14 cellular contexts compared by ENCODE assay signal in the genomic region with DNA sequence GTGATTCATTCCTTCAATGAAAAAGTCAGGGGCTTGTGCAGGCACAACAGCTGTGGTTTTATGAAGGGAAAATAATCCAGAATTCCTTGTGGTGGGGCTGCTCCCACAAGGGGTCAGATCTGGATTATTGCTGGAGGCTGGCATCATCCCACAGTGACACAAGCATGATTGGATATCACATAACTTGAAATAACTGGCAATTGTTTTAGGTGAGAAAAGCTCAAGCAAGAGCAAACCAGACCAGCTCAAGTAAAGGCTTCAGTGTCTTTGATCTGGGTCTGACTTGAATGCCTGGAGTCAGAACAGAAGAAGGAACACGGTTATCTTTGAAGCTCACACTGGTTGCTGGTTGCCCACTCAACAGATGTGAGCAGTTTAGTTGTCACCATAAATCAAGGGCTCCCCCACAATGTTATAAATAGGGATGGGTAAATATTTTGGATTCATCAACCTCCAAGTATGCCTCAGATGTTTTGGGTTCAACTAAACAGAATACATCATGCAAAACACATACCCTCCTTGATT. TPM values are rescaled to one million over a fixed set of nuclear protein-coding genes. Genes with fewer than 3 reads are reported as not detected.
A peak's percentile ranks its signal among the peaks of the same experiment; 100 is the strongest.
DNase-seq lines count a peak whose midpoint lies in the region; ATAC-seq and TF ChIP-seq lines count a peak whose summit lies in the region.
"Had no signal": no experiment of that assay in that cellular context is flagged by ENCODE, and none has a peak within 500 bp of the region (broad histone marks: within the 10 kb centered on the region; RNA-seq: fewer than 3 reads in every experiment).

No MANE protein-coding gene starts in this region.

- H3K36me3 ChIP-seq in fibroblast of lung (ENCODE audit: control insufficient read depth, insufficient read depth, low read length), result no peaks in the 10 kb centered on the region
- no peaks in the 10 kb centered on the region for H3K36me3 ChIP-seq in rectal smooth muscle tissue (ENCODE audit: control insufficient read depth, insufficient read depth, low read length)
- no peaks in the 10 kb centered on the region for H3K36me3 ChIP-seq in H7 (replicated peaks; ENCODE audit: control insufficient read depth, insufficient read depth, low read length)
- H3K36me3 ChIP-seq in aorta (ENCODE audit: control insufficient read depth in 1 of 2, insufficient read depth in 2 of 2, low read length in 1 of 2), result no peaks in the 10 kb centered on the region
- H3K36me3 ChIP-seq: BLaER1 treated with 17β-estradiol and CSF1 and Interleukin-3, amounts not matched to agents 10 nM and 100 nM had no signal

- H3K9me3 ChIP-seq in fibroblast of lung (ENCODE audit: control insufficient read depth, insufficient read depth, low read depth, low read length) (no peaks in the 10 kb centered on the region), aorta (ENCODE audit: control insufficient read depth, low read length) (no peaks in the 10 kb centered on the region)
- H3K9me3 ChIP-seq: BLaER1 treated with 17β-estradiol and CSF1 and Interleukin-3, amounts not matched to agents 10 nM and 100 nM had no signal

- no peak overlapping the region for H2AFZ ChIP-seq in fibroblast of lung (ENCODE audit: low read length)

- ATAC-seq in aorta (ENCODE audit: low FRiP score), result no peak

- no peak overlapping the region for H3K9ac ChIP-seq in fibroblast of lung (ENCODE audit: insufficient read depth, low read length)
- H3K9ac ChIP-seq in rectal smooth muscle tissue (ENCODE audit: low read length), result no peak overlapping the region
- H3K9ac ChIP-seq: BLaER1 treated with 17β-estradiol and CSF1 and Interleukin-3, amounts not matched to agents 10 nM and 100 nM had no signal

- WGBS in aorta, 2 donors, result 9 to 12% methylated on average over 1 of the region's 1 CpG

- H3K27me3 ChIP-seq in fibroblast of lung (ENCODE audit: control insufficient read depth, insufficient read depth, low read length) (no peaks in the 10 kb centered on the region), rectal smooth muscle tissue (ENCODE audit: control insufficient read depth, insufficient read depth, low read length) (no peaks in the 10 kb centered on the region), H7 (ENCODE audit: control insufficient read depth, insufficient read depth, low read length) (no peaks in the 10 kb centered on the region), aorta (ENCODE audit: control insufficient read depth in 1 of 2, insufficient read depth in 2 of 2, low read length in 1 of 2) (no peaks in the 10 kb centered on the region)
- H3K27me3 ChIP-seq: BLaER1 treated with 17β-estradiol and CSF1 and Interleukin-3, amounts not matched to agents 10 nM and 100 nM had no signal

- DNase-seq in NCI-H69 (lab: John Stamatoyannopoulos, UW) (peak; percentile 37), fibroblast of lung (ENCODE audit: low read depth in 2 of 2) (peak; percentile 63 to 91), H7 (no peak), aorta (no peak), D341Med (ENCODE audit: low spot score) (no peak)
- DNase-seq in stimulated activated naive CD4-positive, alpha-beta T cell (lab: John Stamatoyannopoulos, UW), result no peak
- DNase-seq: activated CD4-positive, alpha-beta T cell treated with anti-CD3 and anti-CD28 coated beads, Interleukin-2, amount 10 ng/mL, durations not matched to agents 24 days and 14 days; activated naive CD4-positive, alpha-beta T cell; dermis blood vessel endothelial cell; naive B cell; NCI-H524 treated with DMSO at 0.1 percent for 48 hours had no signal

- peak overlapping the region; percentile 4 for H3K4me2 ChIP-seq in fibroblast of lung (ENCODE audit: extremely low read depth, insufficient read depth, low read length)
- H3K4me2 ChIP-seq: BLaER1 treated with 17β-estradiol and CSF1 and Interleukin-3, amounts not matched to agents 10 nM and 100 nM had no signal

- H4K20me1 ChIP-seq in fibroblast of lung (ENCODE audit: control insufficient read depth, extremely low read depth, insufficient read depth, low read length), result no peaks in the 10 kb centered on the region
- H4K20me1 ChIP-seq: BLaER1 treated with 17β-estradiol and CSF1 and Interleukin-3, amounts not matched to agents 10 nM and 100 nM had no signal

- intact Hi-C loops in aorta (cut with DNase I), result no loop called here

- no peaks in the 10 kb centered on the region for H3K79me2 ChIP-seq in fibroblast of lung (ENCODE audit: control insufficient read depth, insufficient read depth, low read length)

- no peak overlapping the region for H3K4me3 ChIP-seq in fibroblast of lung (replicated peaks in 1 of 4; ENCODE audit: control extremely low read depth in 1 of 4, insufficient read depth in 1 of 4, low read depth in 3 of 4, low read length in 4 of 4)
- H3K4me3 ChIP-seq in rectal smooth muscle tissue (ENCODE audit: low read length), result no peak overlapping the region
- no peak overlapping the region for H3K4me3 ChIP-seq in H7 (ENCODE audit: insufficient read depth, low read depth, low read length)
- H3K4me3 ChIP-seq in aorta (ENCODE audit: low read length in 2 of 2), result no peak overlapping the region
- H3K4me3 ChIP-seq: BLaER1 treated with 17β-estradiol and CSF1 and Interleukin-3, amounts not matched to agents 10 nM and 100 nM had no signal

- TF ChIP-seq CTCF in C4-2B (conservative IDR thresholded peaks at IDR 0.05) (no peak), fibroblast of lung (conservative IDR thresholded peaks at IDR 0.05 in 1 of 2, IDR thresholded peaks at IDR 0.05 in 1 of 2; ENCODE audit: low read depth in 1 of 2, low read length in 2 of 2) (no peak)

- H3K27ac ChIP-seq in C4-2B, result peak overlapping the region; percentile 44; the same call in 1 of the 2 replicates
- H3K27ac ChIP-seq in fibroblast of lung (ENCODE audit: insufficient read depth, low read length), result peak overlapping the region; percentile 64
- peak overlapping the region; percentile 73 for H3K27ac ChIP-seq in rectal smooth muscle tissue (ENCODE audit: low read depth, low read length)
- no peak overlapping the region for H3K27ac ChIP-seq in aorta (ENCODE audit: low read depth in 1 of 2, low read length in 2 of 2)
- H3K27ac ChIP-seq: BLaER1 treated with 17β-estradiol and CSF1 and Interleukin-3, amounts not matched to agents 10 nM and 100 nM had no signal

- H3K4me1 ChIP-seq in fibroblast of lung (ENCODE audit: control insufficient read depth, extremely low read depth, insufficient read depth, low read length), result peaks cover 12% of the 10 kb centered on the region
- H3K4me1 ChIP-seq in rectal smooth muscle tissue (ENCODE audit: control insufficient read depth, insufficient read depth, low read length), result peaks cover 27% of the 10 kb centered on the region
- peaks cover 2 to 8% of the 10 kb centered on the region in 2 donors for H3K4me1 ChIP-seq in aorta (ENCODE audit: control insufficient read depth in 1 of 2, insufficient read depth in 2 of 2, low read length in 2 of 2)
- H3K4me1 ChIP-seq: BLaER1 treated with 17β-estradiol and CSF1 and Interleukin-3, amounts not matched to agents 10 nM and 100 nM had no signal

RNA-seq across cellular contexts. Expression of a gene that starts 3.1 kb away (rescaled TPM):
- total RNA-seq in fibroblast of lung (under 0.01 and 0.17 TPM in 2 replicates), aorta (under 1 TPM; 0.52 to 0.75 TPM)
- polyA plus RNA-seq in fibroblast of lung (0.11 and 0.20 TPM in 2 replicates), aorta (under 1 TPM in 1 of 2 donors, not detected in 1; 0.08 TPM)
- 0.21 TPM in 1 of 2 replicates, not detected in the other for polyA plus RNA-seq in fibroblast of lung (2012)
- not detected in 2 replicates for polyA minus RNA-seq in fibroblast of lung (ENCODE audit: low replicate concordance)
- total RNA-seq in H7 (2014; rRNA removed; shearing (Covaris generic)), result 1.7 TPM in 1 of 2 replicates, not detected in the other
- total RNA-seq: activated CD4-positive, alpha-beta T cell treated with anti-CD3 and anti-CD28 coated beads, Interleukin-2, amount 10 ng/mL, durations not matched to agents 24 days and 14 days had no signal

RNA-seq across cellular contexts. Expression of a gene that starts 48.2 kb away (rescaled TPM):
- total RNA-seq in fibroblast of lung (33.4 and 81.9 TPM in 2 replicates), aorta (100 to 1,000 TPM in 1 of 2 donors, 10 to 100 TPM in 1; 40.9 to 125 TPM)
- polyA plus RNA-seq in fibroblast of lung (136 and 336 TPM in 2 replicates), aorta (1 to 10 TPM; 6.6 to 8.6 TPM)
- polyA plus RNA-seq in fibroblast of lung (2012), result 149 and 327 TPM in 2 replicates
- 267 and 542 TPM in 2 replicates for polyA minus RNA-seq in fibroblast of lung (ENCODE audit: low replicate concordance)
- 0.44 and 0.45 TPM in 2 replicates for total RNA-seq in H7 (2014; rRNA removed; shearing (Covaris generic))

Comparison
In these comparisons a context has a peak if more than half of its experiments do, and no peak if none do; other contexts are left out.
1. H3K27ac ChIP-seq: peak in C4-2B (single experiment), fibroblast of lung (single experiment) and rectal smooth muscle tissue (single experiment); none in aorta (0 of 2).
2. DNase-seq: peak in NCI-H69 (single experiment) and fibroblast of lung (2 of 2); none in H7 (single experiment), stimulated activated naive CD4-positive, alpha-beta T cell (0 of 6), aorta (0 of 2) and D341Med (single experiment).
3. RNA of a gene that starts 48.2 kb away (total RNA-seq): 40.9 to 125 TPM in aorta and 33.4 to 81.9 TPM in fibroblast of lung; 0.44 to 0.45 TPM in H7; every median in the first group is over 10 times any median in the second.